In the genomic region with DNA sequence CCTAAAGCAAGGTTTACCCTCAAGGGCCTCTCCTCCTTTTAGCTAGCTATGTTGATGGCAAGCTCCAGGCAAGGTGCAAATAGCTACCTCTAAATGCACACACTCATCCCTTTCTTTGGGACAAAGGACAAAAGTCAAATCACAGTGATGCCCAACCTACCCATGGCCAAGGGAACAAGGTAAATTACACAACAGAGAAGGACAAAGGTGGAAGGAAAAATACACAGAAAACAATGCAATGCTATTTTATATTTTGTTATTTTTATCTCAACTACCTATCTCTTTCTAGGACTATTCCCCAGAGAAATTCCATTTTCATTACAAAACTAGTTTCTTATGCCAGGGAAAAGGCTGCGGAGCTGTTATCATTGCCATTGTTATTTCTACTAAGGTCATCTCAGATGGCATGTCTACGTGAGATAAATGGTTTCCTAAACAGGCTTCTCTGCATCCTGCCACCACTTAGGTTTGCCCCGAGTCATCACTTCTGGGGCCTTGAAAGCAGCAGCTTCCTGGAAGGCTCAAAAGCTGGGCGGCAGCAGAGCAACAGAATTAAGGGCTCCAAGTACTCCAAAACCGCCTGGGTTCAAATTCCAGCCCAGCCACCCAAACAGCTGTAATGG, we compare ENCODE assay signal across 15 cellular contexts. TPM values are rescaled to one million over a fixed set of nuclear protein-coding genes. Genes with fewer than 3 reads are reported as not detected.
DNase-seq lines count a peak whose midpoint lies in the region; ATAC-seq and TF ChIP-seq lines count a peak whose summit lies in the region.
"Had no signal": no experiment of that assay in that cellular context is flagged by ENCODE, and none has a peak within 500 bp of the region (broad histone marks: within the 10 kb centered on the region; RNA-seq: fewer than 3 reads in every experiment).

No MANE protein-coding gene starts in this region.

- H3K27ac Mint-ChIP-seq in CD4-positive, alpha-beta T cell: peak overlapping the region; percentile 94
- H3K27ac Mint-ChIP-seq in activated naive CD4-positive, alpha-beta T cell treated with anti-CD3 and anti-CD28 coated beads, Interleukin-2, amount 50 U/mL, for 24 hours: peak overlapping the region; percentile 87
- H3K27ac Mint-ChIP-seq in naive B cell: peak overlapping the region; percentile 34 to 85 (median 70)
- H3K27ac Mint-ChIP-seq: dendritic cell treated with granulocyte-macrophage colony-stimulating factor and Interleukin-4, amounts not matched to agents 40 ng/mL and 50 ng/mL, for 4 days had no signal

- POLR2A ChIA-PET in CD4-positive, alpha-beta T cell (lab: Charles Lee): interaction anchor here (0.9 to 2.8 kb wide), 9 partner anchors 10 to 167 kb away, joined by 3 to 31 read pairs (median 4); a partner anchor contains a TSS

- peaks cover 56% of the 10 kb centered on the region for H4K20me1 ChIP-seq in Karpas-422 (ENCODE audit: insufficient read depth, low read depth, low read length)

- peaks cover 81% of the 10 kb centered on the region for H3K4me1 ChIP-seq in Karpas-422 (ENCODE audit: low read length)
- peaks cover 30% of the 10 kb centered on the region for H3K4me1 ChIP-seq in psoas muscle

- peak; percentile 54 for ATAC-seq in CD4-positive, alpha-beta T cell (ENCODE audit: poor library complexity)
- ATAC-seq in naive B cell (ENCODE audit: low read depth in 2 of 2) (no peak), psoas muscle (no peak), GM19397 (IDR thresholded peaks at IDR 0.05; ENCODE audit: unreplicated experiment) (no peak), GM18868 (IDR thresholded peaks at IDR 0.05; ENCODE audit: unreplicated experiment) (no peak)
- ATAC-seq: gastrocnemius medialis, left colon, Panc1 had no signal

- TF ChIP-seq CTCF in CD4-positive, alpha-beta T cell (IDR thresholded peaks at IDR 0.05): no peak
- TF ChIP-seq CTCF in psoas muscle (IDR thresholded peaks at IDR 0.05): no peak

- CTCF ChIA-PET in CD4-positive, alpha-beta T cell (lab: Charles Lee): interaction anchor here (2.3 kb wide), 1 partner anchor 20 kb away, joined by 10 read pairs; no protein-coding TSS in a partner anchor

- WGBS in psoas muscle, 3 donors: 37 to 72% (median 44%) methylated on average over 5 of the region's 5 CpGs

- H3K4me2 ChIP-seq in Karpas-422 (ENCODE audit: low read depth, low read length, poor library complexity, severe bottlenecking): no peak overlapping the region

- H3K27ac ChIP-seq in CD4-positive, alpha-beta T cell (ENCODE audit: low read depth, low read length): peak overlapping the region; percentile 27
- H3K27ac ChIP-seq in Karpas-422 (ENCODE audit: low read length): no peak overlapping the region
- no peak overlapping the region for H3K27ac ChIP-seq in psoas muscle
- H3K27ac ChIP-seq: gastrocnemius medialis, vagina had no signal

- no peaks in the 10 kb centered on the region for H3K27me3 Mint-ChIP-seq in CD4-positive, alpha-beta T cell
- H3K27me3 Mint-ChIP-seq in activated naive CD4-positive, alpha-beta T cell treated with anti-CD3 and anti-CD28 coated beads, Interleukin-2, amount 50 U/mL, for 24 hours: no peaks in the 10 kb centered on the region
- H3K27me3 Mint-ChIP-seq in naive B cell: no peaks in the 10 kb centered on the region
- H3K27me3 Mint-ChIP-seq: dendritic cell treated with granulocyte-macrophage colony-stimulating factor and Interleukin-4, amounts not matched to agents 40 ng/mL and 50 ng/mL, for 4 days had no signal

- DNase-seq in CD4-positive, alpha-beta T cell: peak in 9 of 10 experiments; percentile 15 to 50 (median 35)
- peak; percentile 47 for DNase-seq in Karpas-422
- no peak for DNase-seq in naive B cell
- DNase-seq in psoas muscle: no peak
- DNase-seq in NCI-H1436 treated with DMSO at 0.1 percent for 48 hours (lab: John Stamatoyannopoulos, UW): no peak
- DNase-seq: COR-L47, gastrocnemius medialis, left colon, NCI-H2171 had no signal

- H3K4me3 Mint-ChIP-seq in CD4-positive, alpha-beta T cell: peak overlapping the region; percentile 78
- H3K4me3 Mint-ChIP-seq in activated naive CD4-positive, alpha-beta T cell treated with anti-CD3 and anti-CD28 coated beads, Interleukin-2, amount 50 U/mL, for 24 hours: peak overlapping the region; percentile 52
- H3K4me3 Mint-ChIP-seq in naive B cell: no peak overlapping the region
- H3K4me3 Mint-ChIP-seq: dendritic cell treated with granulocyte-macrophage colony-stimulating factor and Interleukin-4, amounts not matched to agents 40 ng/mL and 50 ng/mL, for 4 days had no signal

- H3K9me3 ChIP-seq in CD4-positive, alpha-beta T cell (ENCODE audit: control insufficient read depth, low read length): no peaks in the 10 kb centered on the region
- H3K9me3 ChIP-seq in Karpas-422 (ENCODE audit: low read length): no peaks in the 10 kb centered on the region
- no peaks in the 10 kb centered on the region for H3K9me3 ChIP-seq in psoas muscle
- H3K9me3 ChIP-seq: gastrocnemius medialis, vagina had no signal

- no peaks in the 10 kb centered on the region for H3K9me2 ChIP-seq in Karpas-422 (replicated peaks; ENCODE audit: insufficient read depth, low read length)

- intact Hi-C loops in CD4-positive, alpha-beta T cell (cut with DNase I, micrococcal nuclease): no loop called here
- intact Hi-C loops in psoas muscle (cut with DNase I): no loop called here

- H3K79me2 ChIP-seq in Karpas-422 (ENCODE audit: low read length): peaks cover 95% of the 10 kb centered on the region

- H2AFZ ChIP-seq in Karpas-422 (ENCODE audit: low read length): no peak overlapping the region

- no peaks in the 10 kb centered on the region for H3K9me3 Mint-ChIP-seq in CD4-positive, alpha-beta T cell
- H3K9me3 Mint-ChIP-seq in activated naive CD4-positive, alpha-beta T cell treated with anti-CD3 and anti-CD28 coated beads, Interleukin-2, amount 50 U/mL, for 24 hours: no peaks in the 10 kb centered on the region
- no peaks in the 10 kb centered on the region for H3K9me3 Mint-ChIP-seq in naive B cell
- H3K9me3 Mint-ChIP-seq: dendritic cell treated with granulocyte-macrophage colony-stimulating factor and Interleukin-4, amounts not matched to agents 40 ng/mL and 50 ng/mL, for 4 days had no signal

- peaks cover 64% of the 10 kb centered on the region for H3K4me1 Mint-ChIP-seq in CD4-positive, alpha-beta T cell (ENCODE audit: low read depth)
- H3K4me1 Mint-ChIP-seq in activated naive CD4-positive, alpha-beta T cell treated with anti-CD3 and anti-CD28 coated beads, Interleukin-2, amount 50 U/mL, for 24 hours: peaks cover 71% of the 10 kb centered on the region
- H3K4me1 Mint-ChIP-seq in naive B cell: peaks cover 49 to 70% (median 53%) of the 10 kb centered on the region in 3 donors

- H3K9ac ChIP-seq in Karpas-422 (ENCODE audit: low read length): no peak overlapping the region

- H3K36me3 ChIP-seq in Karpas-422 (ENCODE audit: insufficient read depth, low read length): peaks cover 66% of the 10 kb centered on the region
- H3K36me3 ChIP-seq in psoas muscle (ENCODE audit: insufficient read depth in 1 of 2, low read depth in 1 of 2): no peaks in the 10 kb centered on the region
- H3K36me3 ChIP-seq: gastrocnemius medialis, vagina had no signal

- H3K36me3 Mint-ChIP-seq in CD4-positive, alpha-beta T cell (ENCODE audit: low read depth): peaks cover 62% of the 10 kb centered on the region
- H3K36me3 Mint-ChIP-seq in activated naive CD4-positive, alpha-beta T cell treated with anti-CD3 and anti-CD28 coated beads, Interleukin-2, amount 50 U/mL, for 24 hours: peaks cover 42% of the 10 kb centered on the region
- peaks cover 28 to 35% of the 10 kb centered on the region in 2 donors for H3K36me3 Mint-ChIP-seq in naive B cell

- H3K4me3 ChIP-seq in Karpas-422 (ENCODE audit: low read length): no peak overlapping the region
- H3K4me3 ChIP-seq in psoas muscle: no peak overlapping the region
- H3K4me3 ChIP-seq: gastrocnemius medialis, vagina had no signal

- no peaks in the 10 kb centered on the region for H3K27me3 ChIP-seq in CD4-positive, alpha-beta T cell (ENCODE audit: control insufficient read depth, insufficient read depth, low read length)
- H3K27me3 ChIP-seq in Karpas-422 (ENCODE audit: low read length): no peaks in the 10 kb centered on the region
- no peaks in the 10 kb centered on the region for H3K27me3 ChIP-seq in psoas muscle (ENCODE audit: insufficient read depth in 3 of 3, low read length in 2 of 3)
- H3K27me3 ChIP-seq: gastrocnemius medialis, vagina had no signal

RNA-seq across cellular contexts. Expression of a gene that starts 21.1 kb away (rescaled TPM):
- 10 to 100 TPM; 40.1 to 40.3 TPM for total RNA-seq in CD4-positive, alpha-beta T cell
- 263 and 271 TPM in 2 replicates for total RNA-seq in Karpas-422 (2014; rRNA removed; shearing (Covaris generic); ENCODE audit: low replicate concordance)
- polyA plus RNA-seq in naive B cell (ENCODE audit: low read depth in 6 of 6): 10 to 100 TPM; 11.8 to 43.0 (median 30.1) TPM
- total RNA-seq in psoas muscle: 10 to 100 TPM in 2 of 4 donors, 1 to 10 TPM in 2; 8.9 to 27.0 (median 14.5) TPM
- 1 to 10 TPM; 1.1 to 8.3 (median 4.1) TPM for polyA plus RNA-seq in psoas muscle

Comparison
In these comparisons a context has a peak if more than half of its experiments do, and no peak if none do; other contexts are left out.
1. DNase-seq: peak in CD4-positive, alpha-beta T cell (9 of 10) and Karpas-422 (single experiment); none in naive B cell (single experiment), psoas muscle (0 of 2) and NCI-H1436 treated with DMSO at 0.1 percent for 48 hours (single experiment).
2. H3K4me3 Mint-ChIP-seq: peak in CD4-positive, alpha-beta T cell (single experiment) and activated naive CD4-positive, alpha-beta T cell treated with anti-CD3 and anti-CD28 coated beads, Interleukin-2, amount 50 U/mL, for 24 hours (single experiment); none in naive B cell (0 of 8).
3. Peak in every context shown above with its lines, with median percentiles within 50 percentile points of each other: H3K27ac Mint-ChIP-seq.